8 cellular contexts compared by ENCODE assay signal in the genomic region with DNA sequence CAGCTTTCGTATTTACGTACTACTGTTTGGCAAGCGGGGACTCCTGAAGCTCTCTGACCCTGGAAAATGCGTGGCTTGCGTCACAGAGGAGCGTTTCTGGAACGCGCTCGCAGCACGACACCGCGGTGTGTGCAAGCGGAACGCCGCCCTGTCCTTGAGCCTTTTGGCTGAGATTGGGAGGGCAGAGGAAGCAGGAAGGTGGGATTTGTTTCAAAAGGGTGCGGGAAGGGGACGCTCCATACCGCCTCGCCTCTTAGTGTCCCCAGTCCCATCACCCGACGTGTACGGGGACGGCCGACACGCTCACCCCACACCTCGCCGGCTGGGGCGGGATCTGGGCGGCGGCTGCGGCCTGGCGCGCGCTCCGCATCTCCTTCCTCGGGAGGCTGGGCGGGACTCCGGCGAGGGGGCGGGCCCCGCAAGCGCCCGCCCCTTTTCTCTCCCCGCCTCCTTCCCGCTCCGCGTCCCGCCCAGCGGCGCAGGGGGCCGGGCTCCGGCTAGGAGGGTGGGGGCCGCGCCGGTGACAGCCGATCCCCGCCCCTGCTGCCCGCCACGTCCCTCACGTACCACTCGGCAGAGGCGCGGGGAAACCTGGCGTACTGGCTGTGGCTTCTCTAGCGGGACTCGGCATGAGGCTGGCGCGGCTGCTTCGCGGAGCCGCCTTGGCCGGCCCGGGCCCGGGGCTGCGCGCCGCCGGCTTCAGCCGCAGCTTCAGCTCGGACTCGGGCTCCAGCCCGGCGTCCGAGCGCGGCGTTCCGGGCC. TPM values are rescaled to one million over a fixed set of nuclear protein-coding genes. Genes with fewer than 3 reads are reported as not detected.
DNase-seq lines count a peak whose midpoint lies in the region; ATAC-seq and TF ChIP-seq lines count a peak whose summit lies in the region.

A gene (plus strand): TSS at position 569 of the 762 bp plus-strand sequence. CDS start 61 bp downstream, at position 630.

- H3K27ac Mint-ChIP-seq in activated CD4-positive, alpha-beta T cell treated with anti-CD3 and anti-CD28 coated beads, Interleukin-2, amount 10 ng/mL, durations not matched to agents 24 days and 14 days, result peak within 1 kb of the TSS; percentile 97

- peaks cover 38% of the 10 kb centered on the region for H3K36me3 Mint-ChIP-seq in activated CD4-positive, alpha-beta T cell treated with anti-CD3 and anti-CD28 coated beads, Interleukin-2, amount 10 ng/mL, durations not matched to agents 24 days and 14 days (ENCODE audit: low read depth)

- intact Hi-C loops in activated CD4-positive, alpha-beta T cell treated with anti-CD3 and anti-CD28 coated beads, Interleukin-2, amount 10 ng/mL, durations not matched to agents 24 days and 14 days (cut with micrococcal nuclease), result loop anchor here (1.0 to 10.0 kb wide), 11 partner anchors 31 to 1839 kb away; a partner anchor contains a TSS

- peaks cover 3% of the 10 kb centered on the region; the same call in 1 of the 2 replicates for H3K36me3 ChIP-seq in BJ (ENCODE audit: control insufficient read depth, insufficient read depth, low read length)

- CTCF ChIA-PET in BJ (lab: Yijun Ruan, JAX), result no interaction called here

- H3K27me3 ChIP-seq in BJ (ENCODE audit: control insufficient read depth, insufficient read depth, low read length), result no peaks in the 10 kb centered on the region

- peak; percentile 87 for ATAC-seq in HG03457 (IDR thresholded peaks at IDR 0.05; ENCODE audit: unreplicated experiment)
- ATAC-seq in left lobe of liver, result peak; percentile 95

- H3K4me1 Mint-ChIP-seq in activated CD4-positive, alpha-beta T cell treated with anti-CD3 and anti-CD28 coated beads, Interleukin-2, amount 10 ng/mL, durations not matched to agents 24 days and 14 days, result peaks cover 53% of the 10 kb centered on the region

- H3K9me3 Mint-ChIP-seq in activated CD4-positive, alpha-beta T cell treated with anti-CD3 and anti-CD28 coated beads, Interleukin-2, amount 10 ng/mL, durations not matched to agents 24 days and 14 days, result no peaks in the 10 kb centered on the region

- peak within 1 kb of the TSS; percentile 92 for H3K27ac ChIP-seq in coronary artery

- H3K4me3 Mint-ChIP-seq in activated CD4-positive, alpha-beta T cell treated with anti-CD3 and anti-CD28 coated beads, Interleukin-2, amount 10 ng/mL, durations not matched to agents 24 days and 14 days, result peak within 1 kb of the TSS; percentile 98

- H3K27me3 Mint-ChIP-seq in activated CD4-positive, alpha-beta T cell treated with anti-CD3 and anti-CD28 coated beads, Interleukin-2, amount 10 ng/mL, durations not matched to agents 24 days and 14 days, result no peaks in the 10 kb centered on the region

- POLR2A ChIA-PET in BJ (lab: Charles Lee), result interaction anchor here (0.6 kb wide), 1 partner anchor 63 kb away, joined by 3 read pairs; no protein-coding TSS in a partner anchor

- H3K4me3 ChIP-seq in BJ (ENCODE audit: low read depth, low read length) (peak within 1 kb of the TSS; percentile 81), coronary artery (peak within 1 kb of the TSS; percentile 86)

- no peak for TF ChIP-seq CTCF in BJ (IDR thresholded peaks at IDR 0.05; ENCODE audit: insufficient read depth, low read depth, low read length)
- no peak for TF ChIP-seq CTCF in coronary artery (IDR thresholded peaks at IDR 0.05)

- peak; percentile 38 for DNase-seq in BJ (ENCODE audit: low read depth)
- peak; percentile 66 for DNase-seq in GM19240 (ENCODE audit: insufficient read length, low spot score)
- peak; percentile 73 to 94 for DNase-seq in NCI-H526 (lab: John Stamatoyannopoulos, UW)
- DNase-seq in activated CD4-positive, alpha-beta T cell treated with anti-CD3 and anti-CD28 coated beads, Interleukin-2, amount 10 ng/mL, durations not matched to agents 24 days and 14 days, result peak; percentile 97
- peak; percentile 94 for DNase-seq in coronary artery (ENCODE audit: low spot score)
- peak; percentile 95 for DNase-seq in left lobe of liver (ENCODE audit: low spot score)
- peak; percentile 88 for DNase-seq in stimulated activated CD4-positive, alpha-beta T cell treated with anti-CD3 and anti-CD28 coated beads, Interleukin-2, amount 100 ng/mL, for 4 hours (ENCODE audit: low read depth)

RNA-seq across cellular contexts. Expression of the gene that starts here (rescaled TPM):
- polyA plus RNA-seq in BJ (2011; rRNA removed), result 40.0 and 64.6 TPM in 2 replicates
- polyA minus RNA-seq in BJ (2011; rRNA and poly(A)+ RNA removed), result 43.6 and 44.4 TPM in 2 replicates
- total RNA-seq in activated CD4-positive, alpha-beta T cell treated with anti-CD3 and anti-CD28 coated beads, Interleukin-2, amount 10 ng/mL, durations not matched to agents 24 days and 14 days, result 42.6 and 46.9 TPM in 2 replicates
- 6.2 TPM for total RNA-seq in left lobe of liver

Comparison
In these comparisons a context has a peak if more than half of its experiments do, and no peak if none do; other contexts are left out.
1. Peak in every context shown above with its lines: DNase-seq, ATAC-seq, H3K4me3 ChIP-seq and H3K27ac ChIP-seq.
2. DNase-seq: peak in every context shown above with its lines; median percentile 97 in activated CD4-positive, alpha-beta T cell treated with anti-CD3 and anti-CD28 coated beads, Interleukin-2, amount 10 ng/mL, durations not matched to agents 24 days and 14 days; 95 in left lobe of liver; 94 in coronary artery; 88 in stimulated activated CD4-positive, alpha-beta T cell treated with anti-CD3 and anti-CD28 coated beads, Interleukin-2, amount 100 ng/mL, for 4 hours; 84 in NCI-H526; 66 in GM19240; 38 in BJ.